5 cellular contexts compared by ENCODE assay signal in the genomic region with DNA sequence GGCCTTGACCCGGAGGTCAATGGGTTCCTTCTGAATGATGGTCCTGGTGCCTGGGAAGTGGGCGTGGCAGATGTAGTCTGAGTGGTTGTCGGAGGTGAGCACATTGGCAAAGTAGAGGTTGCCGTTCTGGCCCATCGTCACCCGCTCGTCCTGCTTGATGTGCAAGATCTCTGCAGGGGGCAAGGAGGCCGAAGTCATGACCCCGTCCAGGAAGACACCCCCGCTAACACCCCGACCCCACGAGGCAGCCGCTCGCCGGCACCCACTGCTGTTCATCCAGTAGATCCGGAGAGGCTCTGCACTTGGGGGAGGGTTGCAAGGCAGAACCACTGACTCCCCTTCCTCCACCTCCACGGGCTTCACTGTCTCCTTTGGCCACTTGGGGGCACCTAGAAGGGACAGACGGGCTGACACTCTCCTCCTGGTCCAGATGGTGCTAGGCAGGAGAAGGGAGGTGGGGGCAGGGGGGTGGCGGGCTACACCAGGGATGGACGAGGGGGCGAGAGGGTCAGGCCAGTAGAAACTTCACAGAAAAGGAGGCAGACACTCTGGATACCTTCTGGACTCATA.
TF ChIP-seq lines count a peak whose summit lies in the region.

No MANE protein-coding gene starts in this region.

TF ChIP-seq in SK-N-SH, 30 proteins besides CTCF, POLR2A, EP300 and RAD21 (continues in another document):
- TF ChIP-seq SIN3A (IDR thresholded peaks at IDR 0.05; ENCODE audit: borderline replicate concordance, low read depth, low read length) (no peak), JUND (IDR thresholded peaks at IDR 0.05) (no peak), EZH2phosphoT487 (IDR thresholded peaks at IDR 0.05; ENCODE audit: borderline replicate concordance, low read depth) (no peak), SMC3 (IDR thresholded peaks at IDR 0.05; ENCODE audit: low read depth, low read length) (no peak), MEF2A (IDR thresholded peaks at IDR 0.05; ENCODE audit: borderline replicate concordance, low read depth) (no peak), ELF1 (IDR thresholded peaks at IDR 0.05) (no peak), NRF1 (IDR thresholded peaks at IDR 0.05; ENCODE audit: low read depth, low read length) (no peak), FOSL2 (IDR thresholded peaks at IDR 0.05; ENCODE audit: borderline replicate concordance, low read depth) (no peak), RCOR1 (IDR thresholded peaks at IDR 0.05; ENCODE audit: low read length) (no peak), NFIC (IDR thresholded peaks at IDR 0.05; ENCODE audit: borderline replicate concordance) (no peak), FOXJ3 (CRISPR knock-in tag; IDR thresholded peaks at IDR 0.05) (no peak), TEAD4 (IDR thresholded peaks at IDR 0.05; ENCODE audit: borderline replicate concordance, insufficient read depth) (no peak), TAF1 (IDR thresholded peaks at IDR 0.05; ENCODE audit: borderline replicate concordance, low read depth, low read length) (no peak), USF2 (IDR thresholded peaks at IDR 0.05; ENCODE audit: borderline replicate concordance, low read depth, low read length) (no peak), YY1 (IDR thresholded peaks at IDR 0.05; ENCODE audit: low read depth) (no peak), POLR2AphosphoS5 (IDR thresholded peaks at IDR 0.05; ENCODE audit: low read depth, low read length) (no peak), GABPA (IDR thresholded peaks at IDR 0.05; ENCODE audit: low read depth) (no peak), FOXM1 (IDR thresholded peaks at IDR 0.05; ENCODE audit: low read depth) (no peak)

TF ChIP-seq in SK-N-SH treated with all-trans-retinoic acid at 6 μM for 48 hours, 23 proteins besides CTCF, POLR2A, EP300 and RAD21 (continues in another document):
- TF ChIP-seq, protein P1, sequence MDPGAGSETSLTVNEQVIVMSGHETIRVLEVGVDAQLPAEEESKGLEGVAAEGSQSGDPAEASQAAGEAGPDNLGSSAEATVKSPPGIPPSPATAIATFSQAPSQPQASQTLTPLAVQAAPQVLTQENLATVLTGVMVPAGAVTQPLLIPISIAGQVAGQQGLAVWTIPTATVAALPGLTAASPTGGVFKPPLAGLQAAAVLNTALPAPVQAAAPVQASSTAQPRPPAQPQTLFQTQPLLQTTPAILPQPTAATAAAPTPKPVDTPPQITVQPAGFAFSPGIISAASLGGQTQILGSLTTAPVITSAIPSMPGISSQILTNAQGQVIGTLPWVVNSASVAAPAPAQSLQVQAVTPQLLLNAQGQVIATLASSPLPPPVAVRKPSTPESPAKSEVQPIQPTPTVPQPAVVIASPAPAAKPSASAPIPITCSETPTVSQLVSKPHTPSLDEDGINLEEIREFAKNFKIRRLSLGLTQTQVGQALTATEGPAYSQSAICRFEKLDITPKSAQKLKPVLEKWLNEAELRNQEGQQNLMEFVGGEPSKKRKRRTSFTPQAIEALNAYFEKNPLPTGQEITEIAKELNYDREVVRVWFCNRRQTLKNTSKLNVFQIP (CRISPR knock-in tag; IDR thresholded peaks at IDR 0.05; ENCODE audit: borderline replicate concordance, low read depth): no peak
- no peak for TF ChIP-seq ZNF565 (CRISPR knock-in tag; conservative IDR thresholded peaks at IDR 0.05; ENCODE audit: low read depth)
- no peak for TF ChIP-seq ESRRG (CRISPR knock-in tag; IDR thresholded peaks at IDR 0.05)
- TF ChIP-seq ISL1 (CRISPR knock-in tag; IDR thresholded peaks at IDR 0.05): no peak
- no peak for TF ChIP-seq TOX (CRISPR knock-in tag; IDR thresholded peaks at IDR 0.05; ENCODE audit: borderline replicate concordance)
- TF ChIP-seq PPARA (CRISPR knock-in tag; IDR thresholded peaks at IDR 0.05; ENCODE audit: borderline replicate concordance): no peak
- TF ChIP-seq ZNF8 (CRISPR knock-in tag; IDR thresholded peaks at IDR 0.05): no peak
- TF ChIP-seq ZFP30 (CRISPR knock-in tag; IDR thresholded peaks at IDR 0.05): no peak
- no peak for TF ChIP-seq RARB (CRISPR knock-in tag; IDR thresholded peaks at IDR 0.05)
- no peak for TF ChIP-seq ARNTL (CRISPR knock-in tag; IDR thresholded peaks at IDR 0.05; ENCODE audit: borderline replicate concordance, low read depth)
- TF ChIP-seq, protein P2, sequence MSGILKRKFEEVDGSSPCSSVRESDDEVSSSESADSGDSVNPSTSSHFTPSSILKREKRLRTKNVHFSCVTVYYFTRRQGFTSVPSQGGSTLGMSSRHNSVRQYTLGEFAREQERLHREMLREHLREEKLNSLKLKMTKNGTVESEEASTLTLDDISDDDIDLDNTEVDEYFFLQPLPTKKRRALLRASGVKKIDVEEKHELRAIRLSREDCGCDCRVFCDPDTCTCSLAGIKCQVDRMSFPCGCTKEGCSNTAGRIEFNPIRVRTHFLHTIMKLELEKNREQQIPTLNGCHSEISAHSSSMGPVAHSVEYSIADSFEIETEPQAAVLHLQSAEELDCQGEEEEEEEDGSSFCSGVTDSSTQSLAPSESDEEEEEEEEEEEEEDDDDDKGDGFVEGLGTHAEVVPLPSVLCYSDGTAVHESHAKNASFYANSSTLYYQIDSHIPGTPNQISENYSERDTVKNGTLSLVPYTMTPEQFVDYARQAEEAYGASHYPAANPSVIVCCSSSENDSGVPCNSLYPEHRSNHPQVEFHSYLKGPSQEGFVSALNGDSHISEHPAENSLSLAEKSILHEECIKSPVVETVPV (CRISPR knock-in tag; IDR thresholded peaks at IDR 0.05): no peak

TF ChIP-seq in GM23338, 12 proteins besides CTCF, POLR2A, EP300 and RAD21 (continues in another document):
- TF ChIP-seq EZH2 (IDR thresholded peaks at IDR 0.05; ENCODE audit: low read depth, unreplicated experiment) (no peak), POLR2AphosphoS5 (IDR thresholded peaks at IDR 0.05; ENCODE audit: low read depth) (no peak)

TF ChIP-seq in K562, 482 proteins besides CTCF, POLR2A, EP300 and RAD21 (continues in another document):
- TF ChIP-seq CREB5 (CRISPR knock-in tag; IDR thresholded peaks at IDR 0.05) (no peak), PURB (CRISPR knock-in tag; IDR thresholded peaks at IDR 0.05; ENCODE audit: low read depth) (no peak), ZNF436 (CRISPR knock-in tag; IDR thresholded peaks at IDR 0.05) (no peak), ZBTB26 (CRISPR knock-in tag; IDR thresholded peaks at IDR 0.05) (no peak), ARNT (IDR thresholded peaks at IDR 0.05) (no peak), BDP1 (IDR thresholded peaks at IDR 0.05; ENCODE audit: insufficient read depth, insufficient read length) (no peak), HDAC2 (IDR thresholded peaks at IDR 0.05) (no peak), TARDBP (IDR thresholded peaks at IDR 0.05) (no peak)

TF ChIP-seq in WTC11, 78 proteins besides CTCF, POLR2A, EP300 and RAD21:
- TF ChIP-seq RORB (CRISPR knock-in tag; IDR thresholded peaks at IDR 0.05) (no peak), HMGA2 (CRISPR knock-in tag; IDR thresholded peaks at IDR 0.05) (no peak), ATF6 (CRISPR knock-in tag; IDR thresholded peaks at IDR 0.05) (no peak), MLX (CRISPR knock-in tag; IDR thresholded peaks at IDR 0.05) (no peak), PRRX2 (CRISPR knock-in tag; IDR thresholded peaks at IDR 0.05) (no peak), JAZF1 (CRISPR knock-in tag; IDR thresholded peaks at IDR 0.05) (no peak), SP1 (CRISPR knock-in tag; conservative IDR thresholded peaks at IDR 0.05) (no peak), ZNF423 (CRISPR knock-in tag; IDR thresholded peaks at IDR 0.05) (no peak), ZBTB43 (CRISPR knock-in tag; IDR thresholded peaks at IDR 0.05) (no peak), ZNF671 (CRISPR knock-in tag; IDR thresholded peaks at IDR 0.05) (no peak), GRHL2 (CRISPR knock-in tag; IDR thresholded peaks at IDR 0.05; ENCODE audit: insufficient replicate concordance, severe bottlenecking) (no peak), TP53 (CRISPR knock-in tag; IDR thresholded peaks at IDR 0.05) (no peak)
TF ChIP-seq in WTC11: peak in this region for 0.
